ENCODE assay signal across 8 cellular contexts in genomic region chr14:53109028-53109687, GRCh38. TPM values are rescaled to one million over a fixed set of nuclear protein-coding genes. Genes with fewer than 3 reads are reported as not detected.
DNase-seq lines count a peak whose midpoint lies in the region; ATAC-seq and TF ChIP-seq lines count a peak whose summit lies in the region.

No MANE protein-coding gene starts in this region.

- peak; percentile 88 for ATAC-seq in GM19351 (IDR thresholded peaks at IDR 0.05; ENCODE audit: unreplicated experiment)
- ATAC-seq in HG03442 (IDR thresholded peaks at IDR 0.05; ENCODE audit: unreplicated experiment): peak; percentile 82
- peak; percentile 87 for ATAC-seq in activated B cell treated with CpG ODN at 0.5 μM for 24 hours (ENCODE audit: low read depth)

- peak overlapping the region; percentile 72 to 94 (median 87) for H3K27ac ChIP-seq in BLaER1 treated with 17β-estradiol and CSF1 and Interleukin-3, amounts not matched to agents 10 nM and 100 nM

- H3K4me3 Mint-ChIP-seq in activated B cell treated with CpG ODN at 0.5 μM for 24 hours: no peak overlapping the region
- no peak overlapping the region for H3K4me3 Mint-ChIP-seq in progenitor cell of endocrine pancreas (ENCODE audit: low read depth)
- H3K4me3 Mint-ChIP-seq in type B pancreatic cell: no peak overlapping the region

- H3K4me3 ChIP-seq in BLaER1 treated with 17β-estradiol and CSF1 and Interleukin-3, amounts not matched to agents 10 nM and 100 nM: peak overlapping the region; percentile 48 to 71 (median 62)

- TF ChIP-seq CTCF in activated B cell treated with CpG ODN at 0.5 μM for 24 hours (IDR thresholded peaks at IDR 0.05): no peak
- no peak for TF ChIP-seq CTCF in progenitor cell of endocrine pancreas (IDR thresholded peaks at IDR 0.05; ENCODE audit: unreplicated experiment)
- no peak for TF ChIP-seq CTCF in type B pancreatic cell (conservative IDR thresholded peaks at IDR 0.05)

- POLR2A ChIA-PET in activated B cell treated with CpG ODN at 0.5 μM for 24 hours (lab: Charles Lee): interaction anchor here (0.5 to 5.3 kb wide), 6 partner anchors 18 to 1754 kb away, joined by 3 to 68 read pairs (median 6); partner anchors contain the start of gene DDHD1

- peak overlapping the region; percentile 75 to 88 (median 80) for H3K9ac ChIP-seq in BLaER1 treated with 17β-estradiol and CSF1 and Interleukin-3, amounts not matched to agents 10 nM and 100 nM

- H3K27me3 ChIP-seq in BLaER1 treated with 17β-estradiol and CSF1 and Interleukin-3, amounts not matched to agents 10 nM and 100 nM: no peaks in the 10 kb centered on the region

- H3K4me1 Mint-ChIP-seq in activated B cell treated with CpG ODN at 0.5 μM for 24 hours (no peaks in the 10 kb centered on the region), progenitor cell of endocrine pancreas (ENCODE audit: low read depth) (no peaks in the 10 kb centered on the region), type B pancreatic cell (ENCODE audit: unreplicated experiment) (no peaks in the 10 kb centered on the region)

- H4K20me1 ChIP-seq in BLaER1 treated with 17β-estradiol and CSF1 and Interleukin-3, amounts not matched to agents 10 nM and 100 nM: peaks cover 0 to 3% (median 0%) of the 10 kb centered on the region in 11 experiments; a peak in 2 of 22 replicates

- H3K4me1 ChIP-seq in BLaER1 treated with 17β-estradiol and CSF1 and Interleukin-3, amounts not matched to agents 10 nM and 100 nM: peaks cover 26 to 40% (median 29%) of the 10 kb centered on the region in 10 experiments

- CTCF ChIA-PET in activated B cell treated with CpG ODN at 0.5 μM for 24 hours (lab: Charles Lee): interaction anchor here (1.0 to 1.5 kb wide), 2 partner anchors 13 to 43 kb away, joined by 3 to 4 read pairs; no protein-coding TSS in a partner anchor

- intact Hi-C loops in activated B cell treated with CpG ODN at 0.5 μM for 24 hours (cut with micrococcal nuclease): loop anchor here (1.0 to 2.0 kb wide), 3 partner anchors 18 to 108 kb away; partner anchors contain the start of gene DDHD1

- H3K9me3 Mint-ChIP-seq in activated B cell treated with CpG ODN at 0.5 μM for 24 hours (no peaks in the 10 kb centered on the region), progenitor cell of endocrine pancreas (ENCODE audit: low read depth) (peaks cover 3% of the 10 kb centered on the region), type B pancreatic cell (no peaks in the 10 kb centered on the region)

- H3K36me3 ChIP-seq in BLaER1 treated with 17β-estradiol and CSF1 and Interleukin-3, amounts not matched to agents 10 nM and 100 nM: peaks cover 0 to 24% (median 7%) of the 10 kb centered on the region in 11 experiments; a peak in 11 of 22 replicates

- no peaks in the 10 kb centered on the region for H3K27me3 Mint-ChIP-seq in activated B cell treated with CpG ODN at 0.5 μM for 24 hours
- H3K27me3 Mint-ChIP-seq in progenitor cell of endocrine pancreas: no peaks in the 10 kb centered on the region
- no peaks in the 10 kb centered on the region for H3K27me3 Mint-ChIP-seq in type B pancreatic cell

- no peak overlapping the region for H3K27ac Mint-ChIP-seq in activated B cell treated with CpG ODN at 0.5 μM for 24 hours
- H3K27ac Mint-ChIP-seq in progenitor cell of endocrine pancreas: no peak overlapping the region
- H3K27ac Mint-ChIP-seq in type B pancreatic cell: no peak overlapping the region

- no peaks in the 10 kb centered on the region for H3K36me3 Mint-ChIP-seq in activated B cell treated with CpG ODN at 0.5 μM for 24 hours (ENCODE audit: low read depth)
- H3K36me3 Mint-ChIP-seq in progenitor cell of endocrine pancreas (ENCODE audit: insufficient read depth): peaks cover 5% of the 10 kb centered on the region
- H3K36me3 Mint-ChIP-seq in type B pancreatic cell: peaks cover 3% of the 10 kb centered on the region

- peak overlapping the region; percentile 83 to 98 (median 91) for H3K4me2 ChIP-seq in BLaER1 treated with 17β-estradiol and CSF1 and Interleukin-3, amounts not matched to agents 10 nM and 100 nM

- H3K9me3 ChIP-seq in BLaER1 treated with 17β-estradiol and CSF1 and Interleukin-3, amounts not matched to agents 10 nM and 100 nM (replicated peaks in 1 of 11): peaks cover 14 to 37% (median 28%) of the 10 kb centered on the region in 11 experiments

- DNase-seq in activated B cell treated with CpG ODN at 0.5 μM for 24 hours: no peak
- peak; percentile 21 for DNase-seq in hepatic stellate cell (ENCODE audit: low spot score)
- DNase-seq in stimulated activated naive CD4-positive, alpha-beta T cell (lab: John Stamatoyannopoulos, UW): peak in 5 of 6 experiments; percentile 13 to 60 (median 51)
- no peak for DNase-seq in progenitor cell of endocrine pancreas (ENCODE audit: low spot score, unreplicated experiment)
- no peak for DNase-seq in type B pancreatic cell (ENCODE audit: extremely low spot score, unreplicated experiment)

RNA-seq across cellular contexts. Expression of gene DDHD1, which starts 44.0 kb away (rescaled TPM):
- total RNA-seq in activated B cell treated with CpG ODN at 0.5 μM for 24 hours (44.0 and 59.8 TPM in 2 replicates), progenitor cell of endocrine pancreas (23.0 and 23.6 TPM in 2 replicates), type B pancreatic cell (ENCODE audit: low replicate concordance) (6.2 and 19.1 TPM in 2 replicates)

Comparison
In these comparisons a context has a peak if more than half of its experiments do, and no peak if none do; other contexts are left out.
1. DNase-seq: peak in hepatic stellate cell (single experiment) and stimulated activated naive CD4-positive, alpha-beta T cell (5 of 6); none in activated B cell treated with CpG ODN at 0.5 μM for 24 hours (single experiment), progenitor cell of endocrine pancreas (single experiment) and type B pancreatic cell (single experiment).
2. Peak in every context shown above with its lines, with median percentiles within 50 percentile points of each other: ATAC-seq.